In genomic region chr10:95308389-95309302, GRCh38 we compare ENCODE assay signal across 7 cellular contexts. TPM values are rescaled to one million over a fixed set of nuclear protein-coding genes. Genes with fewer than 3 reads are reported as not detected.
DNase-seq lines count a peak whose midpoint lies in the region; ATAC-seq lines count a peak whose summit lies in the region.

No MANE protein-coding gene starts in this region.

- H3K4me1 ChIP-seq in SJSA1 (replicated peaks), result peaks cover 62% of the 10 kb centered on the region

- no peak overlapping the region for H3K4me3 ChIP-seq in SJSA1

- H3K36me3 ChIP-seq in SJSA1, result no peaks in the 10 kb centered on the region

- H3K27me3 ChIP-seq in SJSA1 (replicated peaks), result no peaks in the 10 kb centered on the region

- no peaks in the 10 kb centered on the region for H3K9me3 ChIP-seq in SJSA1 (replicated peaks)

- intact Hi-C loops in sciatic nerve (cut with DNase I), result no loop called here

- DNase-seq in SJSA1 (ENCODE audit: low read depth in 1 of 2, low spot score in 2 of 2) (peak; percentile 98), glomerular endothelial cell (ENCODE audit: extremely low read depth, low read depth, low spot score) (peak; percentile 70), sciatic nerve (ENCODE audit: low spot score) (peak; percentile 85), NCI-H2081 (lab: John Stamatoyannopoulos, UW) (no peak)
- no peak for DNase-seq in effector CD4-positive, alpha-beta T cell

- H3K27ac ChIP-seq in SJSA1, result peak overlapping the region; percentile 69

- peak; percentile 47 for ATAC-seq in HG02610 (IDR thresholded peaks at IDR 0.05; ENCODE audit: unreplicated experiment)
- ATAC-seq in sciatic nerve, result peak; percentile 90
- ATAC-seq in HG03045 (IDR thresholded peaks at IDR 0.05; ENCODE audit: unreplicated experiment), result no peak

RNA-seq across cellular contexts. Expression of gene PDLIM1, which starts 17.8 kb away (rescaled TPM):
- 45.5 and 55.6 TPM in 2 replicates for total RNA-seq in SJSA1 (2014; rRNA removed; shearing (Covaris generic))
- total RNA-seq in glomerular endothelial cell, result 59.9 and 110 TPM in 2 replicates
- 138 TPM for total RNA-seq in sciatic nerve

Comparison
In these comparisons a context has a peak if more than half of its experiments do, and no peak if none do; other contexts are left out.
1. DNase-seq: peak in SJSA1 (2 of 2), glomerular endothelial cell (single experiment) and sciatic nerve (single experiment); none in NCI-H2081 (0 of 2) and effector CD4-positive, alpha-beta T cell (single experiment).